1 cellular context compared by ENCODE assay signal in the genomic region with DNA sequence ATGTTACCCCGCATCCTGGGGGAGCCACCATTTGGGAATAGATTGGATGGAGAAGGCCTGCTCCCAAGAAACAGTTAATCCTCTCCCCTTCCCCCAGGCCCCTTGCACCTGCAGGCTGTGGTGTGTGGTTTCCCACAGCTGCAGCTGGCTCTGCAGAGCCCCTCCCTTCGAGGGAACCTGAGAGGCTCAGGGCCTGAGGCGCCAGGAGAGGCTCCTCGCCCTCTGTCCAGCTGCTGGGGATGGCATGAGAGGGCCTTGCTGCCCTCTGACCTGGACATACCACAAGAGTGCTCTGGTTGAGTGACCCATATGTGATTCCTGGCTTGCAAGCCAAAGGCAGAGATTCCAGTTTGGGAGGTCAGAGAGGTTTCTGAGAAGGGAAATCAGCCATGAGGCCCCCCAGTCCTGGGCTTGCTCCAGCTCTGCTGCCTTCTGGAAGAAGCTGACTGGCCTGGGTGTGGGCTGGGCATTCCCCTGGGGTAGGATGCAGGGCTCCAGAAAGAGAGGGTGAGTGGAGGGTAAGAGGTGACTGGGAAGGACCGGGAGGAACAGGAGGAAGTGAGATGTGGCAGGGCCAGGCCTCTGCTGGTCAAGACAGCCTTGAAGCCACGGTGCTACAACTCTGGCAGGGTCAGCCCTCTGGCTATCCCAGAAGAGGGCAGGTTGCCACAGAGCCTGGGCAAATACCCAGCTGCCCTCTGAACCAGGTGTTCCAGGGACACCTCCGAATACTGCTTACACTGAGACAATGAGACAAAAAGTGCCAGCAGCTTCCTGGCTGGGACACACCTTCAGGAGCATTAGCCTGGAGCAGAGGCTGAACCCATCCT.
TF ChIP-seq lines count a peak whose summit lies in the region.

No MANE protein-coding gene starts in this region.

TF ChIP-seq in GM23338, 12 proteins besides CTCF, POLR2A, EP300 and RAD21:
- TF ChIP-seq ZNF462 (CRISPR knock-in tag; IDR thresholded peaks at IDR 0.05) (no peak), ZNF114 (CRISPR knock-in tag; IDR thresholded peaks at IDR 0.05) (no peak), JUNB (IDR thresholded peaks at IDR 0.05; ENCODE audit: unreplicated experiment) (no peak), NANOG (IDR thresholded peaks at IDR 0.05; ENCODE audit: borderline replicate concordance) (no peak), CREB1 (CRISPR knock-in tag; IDR thresholded peaks at IDR 0.05; ENCODE audit: low read depth) (no peak), EZH2 (IDR thresholded peaks at IDR 0.05; ENCODE audit: low read depth, unreplicated experiment) (no peak), STAT1 (IDR thresholded peaks at IDR 0.05; ENCODE audit: unreplicated experiment) (no peak), EZH2phosphoT487 (IDR thresholded peaks at IDR 0.05; ENCODE audit: unreplicated experiment) (no peak), POLR2AphosphoS5 (IDR thresholded peaks at IDR 0.05; ENCODE audit: low read depth) (no peak), ETS1 (IDR thresholded peaks at IDR 0.05) (no peak), ZNF331 (CRISPR knock-in tag; IDR thresholded peaks at IDR 0.05; ENCODE audit: low read depth) (no peak), REST (IDR thresholded peaks at IDR 0.05; ENCODE audit: unreplicated experiment) (no peak)
